In the genomic region with DNA sequence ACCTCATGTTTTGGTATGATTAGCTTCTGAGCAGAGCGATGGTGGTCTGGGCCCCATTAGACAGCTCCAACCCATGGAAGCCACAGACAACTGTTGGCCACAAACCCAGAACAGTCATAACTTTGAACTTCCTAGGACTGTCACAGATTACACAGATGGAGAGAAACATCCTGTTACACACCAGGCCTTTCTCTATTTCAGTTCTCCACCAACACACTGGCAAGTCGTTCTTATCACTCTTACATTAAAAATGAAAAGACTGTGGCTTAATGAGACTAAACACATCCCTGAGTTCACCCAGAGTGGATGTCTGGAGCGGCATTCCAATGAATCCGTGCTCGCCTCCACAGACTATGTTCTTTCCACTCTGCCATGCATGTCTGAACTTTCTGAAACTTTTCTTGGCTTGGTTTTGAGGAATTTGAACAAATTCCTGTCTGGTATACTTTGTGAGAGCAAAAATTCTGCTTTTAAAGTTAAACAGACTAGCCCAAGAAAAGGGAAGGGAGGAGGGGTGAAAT, we compare ENCODE assay signal across 12 cellular contexts.
A peak's percentile ranks its signal among the peaks of the same experiment; 100 is the strongest.
DNase-seq lines count a peak whose midpoint lies in the region; ATAC-seq and TF ChIP-seq lines count a peak whose summit lies in the region.
"Had no signal": no experiment of that assay in that cellular context is flagged by ENCODE, and none has a peak within 500 bp of the region (broad histone marks: within the 10 kb centered on the region; RNA-seq: fewer than 3 reads in every experiment).

No MANE protein-coding gene starts in this region.

- no peak for TF ChIP-seq POLR2A in GM18505 (IDR thresholded peaks at IDR 0.05; ENCODE audit: borderline replicate concordance, extremely low read depth, insufficient read depth, insufficient read length)

- peak; percentile 62 for DNase-seq in AG08396 (ENCODE audit: low spot score)
- DNase-seq in KG1 (lab: John Stamatoyannopoulos, UW): peak; percentile 7
- peak; percentile 89 for DNase-seq in dedifferentiated amniotic fluid mesenchymal stem cell (ENCODE audit: extremely low spot score)
- peak; percentile 94 for DNase-seq in non-pigmented ciliary epithelial cell (ENCODE audit: low read depth)
- no peak for DNase-seq in effector CD8-positive, alpha-beta T cell (lab: John Stamatoyannopoulos, UW)
- DNase-seq: activated CD4-positive, CD25-positive, alpha-beta regulatory T cell; left ventricle myocardium inferior; NCI-H1092 treated with DMSO at 0.1 percent for 48 hours; NCI-H226 had no signal

- no peak for ATAC-seq in HG02852 (IDR thresholded peaks at IDR 0.05; ENCODE audit: unreplicated experiment)
- ATAC-seq in GM21786 (IDR thresholded peaks at IDR 0.05; ENCODE audit: unreplicated experiment): no peak
- no peak for ATAC-seq in GM18505 (IDR thresholded peaks at IDR 0.05; ENCODE audit: unreplicated experiment)
